Comparison of ENCODE assay signal across 9 cellular contexts in the genomic region with DNA sequence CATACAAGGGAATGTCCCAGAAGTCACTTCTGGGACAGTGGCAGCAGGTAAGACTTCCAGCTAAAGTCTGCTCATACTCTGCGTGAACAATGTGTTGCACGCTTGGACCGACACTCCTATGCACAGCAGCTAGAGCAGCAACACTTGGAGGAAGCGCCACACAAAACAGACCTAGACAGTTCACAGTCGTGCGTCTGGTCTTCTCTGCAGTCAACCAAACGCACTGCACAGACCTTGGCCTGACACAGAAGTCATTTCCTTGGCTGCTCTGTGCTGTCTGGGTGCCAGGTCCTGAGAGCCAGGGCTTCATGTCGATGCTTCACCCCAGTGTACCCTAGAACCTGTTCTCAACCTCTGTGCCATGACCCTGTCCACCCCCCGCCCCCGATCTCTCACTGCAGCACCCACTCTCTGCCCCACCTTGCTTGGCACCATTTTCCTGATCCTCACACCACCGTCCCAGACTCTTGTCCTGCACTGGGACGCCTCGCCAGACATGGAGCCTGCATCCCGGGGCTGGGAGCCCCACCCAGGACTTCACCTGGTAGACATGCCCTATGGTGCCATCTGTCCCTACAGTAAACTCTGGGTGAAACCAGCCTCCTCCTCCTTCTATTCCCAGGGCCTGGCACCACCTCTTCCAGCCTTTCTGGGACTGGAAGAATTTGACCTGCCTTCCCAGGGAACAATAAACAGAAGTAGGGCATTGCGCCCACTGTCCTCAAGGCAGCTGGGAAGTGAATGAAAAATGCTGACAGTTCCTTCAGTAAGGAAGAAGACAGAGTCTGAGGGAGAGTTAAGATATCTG. TPM values are rescaled to one million over a fixed set of nuclear protein-coding genes. Genes with fewer than 3 reads are reported as not detected.
DNase-seq lines count a peak whose midpoint lies in the region; ATAC-seq and TF ChIP-seq lines count a peak whose summit lies in the region.
"Had no signal": no experiment of that assay in that cellular context is flagged by ENCODE, and none has a peak within 500 bp of the region (broad histone marks: within the 10 kb centered on the region; RNA-seq: fewer than 3 reads in every experiment).

No MANE protein-coding gene starts in this region.

- peaks cover 1% of the 10 kb centered on the region for H3K27me3 Mint-ChIP-seq in HFFc6 (ENCODE audit: insufficient read depth)
- no peaks in the 10 kb centered on the region for H3K27me3 Mint-ChIP-seq in activated T-helper 1 cell treated with anti-CD3 and anti-CD28 coated beads, Interleukin-12 subunit alpha, Interleukin-12 subunit beta, Interleukin-2, Interleukin-4 antibody, amounts not matched to agents 30 ng/mL and 10 ng/mL and 1 ng/mL, durations not matched to agents 14 hours and 24 hours and 36 hours (ENCODE audit: insufficient read depth)
- peaks cover 22% of the 10 kb centered on the region for H3K27me3 Mint-ChIP-seq in endothelial cell (ENCODE audit: unreplicated experiment)

- H3K4me1 ChIP-seq in heart left ventricle = peaks cover 0 to 40% (median 6%) of the 10 kb centered on the region in 12 donors

- peak overlapping the region in 4 of 12 donors; percentile 48 to 70 (median 64) for H3K27ac ChIP-seq in heart left ventricle

- peak overlapping the region in 5 of 12 donors; percentile 12 to 77 (median 75) for H3K4me3 ChIP-seq in heart left ventricle

- peaks cover 0 to 30% (median 12%) of the 10 kb centered on the region in 9 donors for H3K27me3 ChIP-seq in heart left ventricle

- TF ChIP-seq POLR2A in heart left ventricle (IDR thresholded peaks at IDR 0.05) = no peak

- 64 to 80% (median 74%) methylated on average over 15 of the region's 15 CpGs for WGBS in heart left ventricle, 4 donors

- H3K4me1 Mint-ChIP-seq in HFFc6 (ENCODE audit: low read depth) (peaks cover 75% of the 10 kb centered on the region), endothelial cell (ENCODE audit: unreplicated experiment) (peaks cover 10% of the 10 kb centered on the region)
- H3K4me1 Mint-ChIP-seq in activated T-helper 1 cell treated with anti-CD3 and anti-CD28 coated beads, Interleukin-12 subunit alpha, Interleukin-12 subunit beta, Interleukin-2, Interleukin-4 antibody, amounts not matched to agents 30 ng/mL and 10 ng/mL and 1 ng/mL, durations not matched to agents 14 hours and 24 hours and 36 hours (ENCODE audit: low read depth) = peaks cover 83% of the 10 kb centered on the region

- H3K4me3 Mint-ChIP-seq in HFFc6 = peak overlapping the region; percentile 94
- peak overlapping the region; percentile 95 for H3K4me3 Mint-ChIP-seq in activated T-helper 1 cell treated with anti-CD3 and anti-CD28 coated beads, Interleukin-12 subunit alpha, Interleukin-12 subunit beta, Interleukin-2, Interleukin-4 antibody, amounts not matched to agents 30 ng/mL and 10 ng/mL and 1 ng/mL, durations not matched to agents 14 hours and 24 hours and 36 hours
- no peak overlapping the region for H3K4me3 Mint-ChIP-seq in endothelial cell (ENCODE audit: unreplicated experiment)

- no peaks in the 10 kb centered on the region for H3K9me3 ChIP-seq in heart left ventricle

- DNase-seq in HFFc6 (no peak), heart left ventricle (no peak), endothelial cell (ENCODE audit: low spot score) (no peak), AML-193 (lab: John Stamatoyannopoulos, UW) (no peak)
- DNase-seq in activated T-helper 1 cell treated with anti-CD3 and anti-CD28 coated beads, Interleukin-12 subunit alpha, Interleukin-12 subunit beta, Interleukin-2, Interleukin-4 antibody, amounts not matched to agents 30 ng/mL and 10 ng/mL and 1 ng/mL, durations not matched to agents 14 hours and 24 hours and 36 hours (ENCODE audit: low spot score) = peak; percentile 33
- peak; percentile 44 for DNase-seq in stimulated activated CD4-positive, alpha-beta T cell treated with anti-CD3 and anti-CD28 coated beads, Interleukin-4, amount 100 ng/mL, for 24 hours
- DNase-seq in stimulated activated CD8-positive, alpha-beta memory T cell treated with anti-CD3 and anti-CD28 coated beads, Interleukin-4, amount 100 ng/mL, for 48 hours = no peak

- intact Hi-C loops in activated T-helper 1 cell treated with anti-CD3 and anti-CD28 coated beads, Interleukin-12 subunit alpha, Interleukin-12 subunit beta, Interleukin-2, Interleukin-4 antibody, amounts not matched to agents 30 ng/mL and 10 ng/mL and 1 ng/mL, durations not matched to agents 14 hours and 24 hours and 36 hours (cut with micrococcal nuclease) = loop anchor here (1.0 to 10.0 kb wide), 5 partner anchors 10 to 485 kb away; no protein-coding TSS in a partner anchor
- intact Hi-C loops in heart left ventricle (cut with DNase I) = loop anchor here in 5 of 10 donors (5.0 to 10.0 kb wide), 5 partner anchors 65 to 125 kb away; no protein-coding TSS in a partner anchor

- H3K36me3 Mint-ChIP-seq in HFFc6 (ENCODE audit: low read depth) = peaks cover 54% of the 10 kb centered on the region
- H3K36me3 Mint-ChIP-seq in activated T-helper 1 cell treated with anti-CD3 and anti-CD28 coated beads, Interleukin-12 subunit alpha, Interleukin-12 subunit beta, Interleukin-2, Interleukin-4 antibody, amounts not matched to agents 30 ng/mL and 10 ng/mL and 1 ng/mL, durations not matched to agents 14 hours and 24 hours and 36 hours (ENCODE audit: low read depth) = peaks cover 52% of the 10 kb centered on the region
- H3K36me3 Mint-ChIP-seq in endothelial cell (ENCODE audit: low read depth, unreplicated experiment) = no peaks in the 10 kb centered on the region

- H3K36me3 ChIP-seq in heart left ventricle = no peaks in the 10 kb centered on the region

- TF ChIP-seq CTCF in HFFc6 (IDR thresholded peaks at IDR 0.05) (no peak), heart left ventricle (IDR thresholded peaks at IDR 0.05) (no peak), endothelial cell (IDR thresholded peaks at IDR 0.05; ENCODE audit: unreplicated experiment) (no peak)

- H3K9me3 Mint-ChIP-seq in HFFc6 = no peaks in the 10 kb centered on the region
- no peaks in the 10 kb centered on the region for H3K9me3 Mint-ChIP-seq in activated T-helper 1 cell treated with anti-CD3 and anti-CD28 coated beads, Interleukin-12 subunit alpha, Interleukin-12 subunit beta, Interleukin-2, Interleukin-4 antibody, amounts not matched to agents 30 ng/mL and 10 ng/mL and 1 ng/mL, durations not matched to agents 14 hours and 24 hours and 36 hours
- H3K9me3 Mint-ChIP-seq in endothelial cell (ENCODE audit: unreplicated experiment) = no peaks in the 10 kb centered on the region

- peak in 3 of 4 donors; percentile 10 to 24 (median 21) for ATAC-seq in heart left ventricle
- no peak for ATAC-seq in HG02571 (IDR thresholded peaks at IDR 0.05; ENCODE audit: unreplicated experiment)

- peak overlapping the region; percentile 70 for H3K27ac Mint-ChIP-seq in HFFc6
- H3K27ac Mint-ChIP-seq in activated T-helper 1 cell treated with anti-CD3 and anti-CD28 coated beads, Interleukin-12 subunit alpha, Interleukin-12 subunit beta, Interleukin-2, Interleukin-4 antibody, amounts not matched to agents 30 ng/mL and 10 ng/mL and 1 ng/mL, durations not matched to agents 14 hours and 24 hours and 36 hours = peak overlapping the region; percentile 91
- no peak overlapping the region for H3K27ac Mint-ChIP-seq in endothelial cell (ENCODE audit: unreplicated experiment)

RNA-seq across cellular contexts. Expression of gene ATP10A, which starts 3.1 kb away (rescaled TPM):
- 10 to 100 TPM; 31.0 to 39.5 (median 33.9) TPM for total RNA-seq in HFFc6 (2021; fragmentation: NEBNext Ultra II Directional; extraction: Animal tissue kit (Norgen Biotek cat#: 25700))
- total RNA-seq in activated T-helper 1 cell treated with anti-CD3 and anti-CD28 coated beads, Interleukin-12 subunit alpha, Interleukin-12 subunit beta, Interleukin-2, Interleukin-4 antibody, amounts not matched to agents 30 ng/mL and 10 ng/mL and 1 ng/mL, durations not matched to agents 14 hours and 24 hours and 36 hours = 42.8 and 47.9 TPM in 2 replicates
- total RNA-seq in heart left ventricle = 1 to 10 TPM in 5 of 9 donors, under 1 TPM in 4; 0.55 to 3.3 (median 1.0) TPM
- 1 to 10 TPM in 1 of 2 donors, under 1 TPM in 1; 0.53 to 2.0 TPM for polyA plus RNA-seq in heart left ventricle
- 0.13 TPM for total RNA-seq in endothelial cell (ENCODE audit: unreplicated experiment)
- polyA plus RNA-seq: keratinocyte had no signal

Comparison
In these comparisons a context has a peak if more than half of its experiments do, and no peak if none do; other contexts are left out.
1. DNase-seq: peak in activated T-helper 1 cell treated with anti-CD3 and anti-CD28 coated beads, Interleukin-12 subunit alpha, Interleukin-12 subunit beta, Interleukin-2, Interleukin-4 antibody, amounts not matched to agents 30 ng/mL and 10 ng/mL and 1 ng/mL, durations not matched to agents 14 hours and 24 hours and 36 hours (single experiment) and stimulated activated CD4-positive, alpha-beta T cell treated with anti-CD3 and anti-CD28 coated beads, Interleukin-4, amount 100 ng/mL, for 24 hours (single experiment); none in HFFc6 (single experiment), heart left ventricle (0 of 5), endothelial cell (single experiment), stimulated activated CD8-positive, alpha-beta memory T cell treated with anti-CD3 and anti-CD28 coated beads, Interleukin-4, amount 100 ng/mL, for 48 hours (single experiment) and AML-193 (0 of 2).
2. RNA of gene ATP10A, which starts 3.1 kb away (total RNA-seq): 42.8 to 47.9 TPM in activated T-helper 1 cell treated with anti-CD3 and anti-CD28 coated beads, Interleukin-12 subunit alpha, Interleukin-12 subunit beta, Interleukin-2, Interleukin-4 antibody, amounts not matched to agents 30 ng/mL and 10 ng/mL and 1 ng/mL, durations not matched to agents 14 hours and 24 hours and 36 hours and 31.0 to 39.5 TPM in HFFc6; 0.55 to 3.3 TPM in heart left ventricle and 0.13 TPM in endothelial cell (single experiment); every median in the first group is over 4 times any median in the second.